ENCODE assay signal across 1 cellular context in the genomic region with DNA sequence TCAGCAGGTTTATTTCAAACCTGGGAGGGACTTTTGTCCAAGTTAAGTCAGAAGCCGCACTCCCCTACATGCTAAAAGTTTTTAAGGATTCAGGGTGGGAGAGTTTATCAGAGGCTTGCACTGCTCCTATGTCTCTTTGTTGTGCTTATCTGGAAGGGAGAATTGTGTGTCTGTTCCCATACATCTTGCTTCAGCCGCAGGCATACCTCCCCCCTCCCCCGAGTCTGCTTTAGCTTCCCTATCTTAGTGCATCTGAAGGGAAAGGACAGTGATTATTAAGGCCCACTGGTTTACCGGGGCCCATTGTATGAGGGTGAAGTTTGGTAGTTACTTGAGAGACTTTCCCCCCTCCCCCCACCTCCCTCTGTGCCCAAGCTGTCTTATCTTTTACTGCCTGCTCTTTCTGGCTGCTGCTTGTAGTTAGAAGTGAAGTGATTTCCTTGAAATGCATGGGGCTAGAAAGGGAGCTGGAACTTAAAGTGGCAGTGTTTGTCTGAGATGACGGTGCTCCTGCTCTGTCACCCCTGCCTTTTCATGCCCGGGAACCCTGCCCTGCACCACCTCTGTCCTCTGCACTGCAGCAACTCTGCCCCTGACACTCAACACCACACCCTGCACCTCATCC.
TF ChIP-seq lines count a peak whose summit lies in the region.
"Not testable (repeated sequence)": the region's sequence is repeated elsewhere in the genome, so short reads cannot be mapped to it uniquely, and the experiment has no call there.

No MANE protein-coding gene starts in this region.

TF ChIP-seq in K562, 482 proteins besides CTCF, POLR2A, EP300 and RAD21 (continued from another document and continues in another):
- TF ChIP-seq SMARCC2 (IDR thresholded peaks at IDR 0.05; ENCODE audit: low read depth) (peak; percentile 62; the same call in 1 of the 2 replicates), MEIS2 (IDR thresholded peaks at IDR 0.05; ENCODE audit: partially characterized antibody) (peak; percentile 53), MAZ (CRISPR knock-in tag; conservative IDR thresholded peaks at IDR 0.05 in 1 of 2, IDR thresholded peaks at IDR 0.05 in 1 of 2) (peak; percentile 76 to 80), TOE1 (IDR thresholded peaks at IDR 0.05; ENCODE audit: borderline replicate concordance) (peak; percentile 57; the same call in 1 of the 2 replicates), LCOR (CRISPR knock-in tag; IDR thresholded peaks at IDR 0.05) (peak; percentile 73), TEAD4 (IDR thresholded peaks at IDR 0.05; ENCODE audit: low read length) (peak; percentile 85), PHB2 (IDR thresholded peaks at IDR 0.05; ENCODE audit: low read depth) (peak; percentile 26; the same call in 1 of the 2 replicates), NFIC (IDR thresholded peaks at IDR 0.05) (peak; percentile 89), DMBX1 (CRISPR knock-in tag; IDR thresholded peaks at IDR 0.05; ENCODE audit: borderline replicate concordance) (peak; percentile 87), CBFA2T2 (conservative IDR thresholded peaks at IDR 0.05) (peak; percentile 98), ARNT (IDR thresholded peaks at IDR 0.05) (peak; percentile 67 to 83; a peak in 3 of 4 replicates), CCNT2 (IDR thresholded peaks at IDR 0.05; ENCODE audit: borderline replicate concordance, extremely low read depth, insufficient read length, low read depth, low read length) (peak; percentile 29), ATF1 (tag; IDR thresholded peaks at IDR 0.05) (peak; percentile 61; the same call in 1 of the 2 replicates), CTBP1 (IDR thresholded peaks at IDR 0.05; ENCODE audit: borderline replicate concordance) (peak; percentile 86), GATAD2B (IDR thresholded peaks at IDR 0.05; ENCODE audit: borderline replicate concordance) (0 out of 2 replicates have a peak, but pooled peaks have one; percentile 50), MTA1 (IDR thresholded peaks at IDR 0.05; ENCODE audit: borderline replicate concordance) (peak; percentile 64), DACH1 (IDR thresholded peaks at IDR 0.05; ENCODE audit: partially characterized antibody) (peak; percentile 88), LEF1 (IDR thresholded peaks at IDR 0.05) (peak; percentile 93), HLTF (IDR thresholded peaks at IDR 0.05) (0 out of 2 replicates have a peak, but pooled peaks have one; percentile 24), TRIM24 (IDR thresholded peaks at IDR 0.05) (peak; percentile 80 to 89), TCF7 (IDR thresholded peaks at IDR 0.05; ENCODE audit: borderline replicate concordance) (peak; percentile 95; the same call in 1 of the 2 replicates), KLF16 (IDR thresholded peaks at IDR 0.05) (peak; percentile 84), CXXC5 (CRISPR knock-in tag; IDR thresholded peaks at IDR 0.05) (peak; percentile 79), TARDBP (IDR thresholded peaks at IDR 0.05) (0 out of 2 replicates have a peak, but pooled peaks have one; percentile 24), PML (IDR thresholded peaks at IDR 0.05; ENCODE audit: low read length) (peak; percentile 74), NRF1 (conservative IDR thresholded peaks at IDR 0.05 in 1 of 2, IDR thresholded peaks at IDR 0.05 in 1 of 2) (peak in 1 of 2 experiments; percentile 31; a peak in 1 of 4 replicates), CREM (IDR thresholded peaks at IDR 0.05; ENCODE audit: low read depth) (peak; percentile 57; the same call in 1 of the 2 replicates), ZEB2 (IDR thresholded peaks at IDR 0.05) (peak; percentile 53; the same call in 1 of the 2 replicates), TCF3 (CRISPR knock-in tag; IDR thresholded peaks at IDR 0.05) (peak; percentile 91), DPF2 (IDR thresholded peaks at IDR 0.05) (peak; percentile 90), MEF2D (tag; conservative IDR thresholded peaks at IDR 0.05; ENCODE audit: low read depth) (0 out of 2 replicates have a peak, but pooled peaks have one; percentile 19), FOXK2 (conservative IDR thresholded peaks at IDR 0.05 in 1 of 2, IDR thresholded peaks at IDR 0.05 in 1 of 2; ENCODE audit: low read depth in 2 of 2) (peak; percentile 29 to 31; a peak in 1 of 4 replicates), CC2D1A (IDR thresholded peaks at IDR 0.05) (peak; percentile 90; the same call in 1 of the 2 replicates), FOXM1 (IDR thresholded peaks at IDR 0.05; ENCODE audit: low read depth) (peak; percentile 80), ZNF766 (CRISPR knock-in tag; conservative IDR thresholded peaks at IDR 0.05) (peak; percentile 38; the same call in 1 of the 2 replicates), TBL1XR1 (IDR thresholded peaks at IDR 0.05; ENCODE audit: low read length in 2 of 2) (peak; percentile 60 to 80; a peak in 3 of 4 replicates), GATAD2A (IDR thresholded peaks at IDR 0.05) (peak; percentile 48; the same call in 1 of the 2 replicates), NCOA1 (IDR thresholded peaks at IDR 0.05; ENCODE audit: low read depth) (peak; percentile 77; the same call in 1 of the 2 replicates), EGR1 (conservative IDR thresholded peaks at IDR 0.05) (peak; percentile 51), ATF7 (IDR thresholded peaks at IDR 0.05) (0 out of 2 replicates have a peak, but pooled peaks have one; percentile 60), CBFA2T3 (IDR thresholded peaks at IDR 0.05) (peak; percentile 97), CEBPB (tag; IDR thresholded peaks at IDR 0.05) (0 out of 2 replicates have a peak, but pooled peaks have one; percentile 13), NCOA2 (IDR thresholded peaks at IDR 0.05; ENCODE audit: partially characterized antibody in 2 of 2) (peak in 1 of 2 experiments; percentile 60), GATA2 (CRISPR knock-in tag; IDR thresholded peaks at IDR 0.05) (peak; percentile 95)
- not testable (repeated sequence) for TF ChIP-seq TOE1 (CRISPR knock-in tag; IDR thresholded peaks at IDR 0.05; ENCODE audit: borderline replicate concordance, low read depth); TEAD4 (CRISPR knock-in tag; IDR thresholded peaks at IDR 0.05; ENCODE audit: borderline replicate concordance); ATF1 (CRISPR knock-in tag; IDR thresholded peaks at IDR 0.05); FOXM1 (CRISPR knock-in tag; IDR thresholded peaks at IDR 0.05; ENCODE audit: low read depth)
- TF ChIP-seq, protein P1, sequence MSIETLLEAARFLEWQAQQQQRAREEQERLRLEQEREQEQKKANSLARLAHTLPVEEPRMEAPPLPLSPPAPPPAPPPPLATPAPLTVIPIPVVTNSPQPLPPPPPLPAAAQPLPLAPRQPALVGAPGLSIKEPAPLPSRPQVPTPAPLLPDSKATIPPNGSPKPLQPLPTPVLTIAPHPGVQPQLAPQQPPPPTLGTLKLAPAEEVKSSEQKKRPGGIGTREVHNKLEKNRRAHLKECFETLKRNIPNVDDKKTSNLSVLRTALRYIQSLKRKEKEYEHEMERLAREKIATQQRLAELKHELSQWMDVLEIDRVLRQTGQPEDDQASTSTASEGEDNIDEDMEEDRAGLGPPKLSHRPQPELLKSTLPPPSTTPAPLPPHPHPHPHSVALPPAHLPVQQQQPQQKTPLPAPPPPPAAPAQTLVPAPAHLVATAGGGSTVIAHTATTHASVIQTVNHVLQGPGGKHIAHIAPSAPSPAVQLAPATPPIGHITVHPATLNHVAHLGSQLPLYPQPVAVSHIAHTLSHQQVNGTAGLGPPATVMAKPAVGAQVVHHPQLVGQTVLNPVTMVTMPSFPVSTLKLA (conservative IDR thresholded peaks at IDR 0.05), result peak in 1 of 2 experiments; percentile 74; a peak in 2 of 4 replicates
- TF ChIP-seq, protein P2, sequence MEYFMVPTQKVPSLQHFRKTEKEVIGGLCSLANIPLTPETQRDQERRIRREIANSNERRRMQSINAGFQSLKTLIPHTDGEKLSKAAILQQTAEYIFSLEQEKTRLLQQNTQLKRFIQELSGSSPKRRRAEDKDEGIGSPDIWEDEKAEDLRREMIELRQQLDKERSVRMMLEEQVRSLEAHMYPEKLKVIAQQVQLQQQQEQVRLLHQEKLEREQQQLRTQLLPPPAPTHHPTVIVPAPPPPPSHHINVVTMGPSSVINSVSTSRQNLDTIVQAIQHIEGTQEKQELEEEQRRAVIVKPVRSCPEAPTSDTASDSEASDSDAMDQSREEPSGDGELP (CRISPR knock-in tag; IDR thresholded peaks at IDR 0.05; ENCODE audit: borderline replicate concordance), result 0 out of 2 replicates have a peak, but pooled peaks have one; percentile 21
- TF ChIP-seq, protein P3, sequence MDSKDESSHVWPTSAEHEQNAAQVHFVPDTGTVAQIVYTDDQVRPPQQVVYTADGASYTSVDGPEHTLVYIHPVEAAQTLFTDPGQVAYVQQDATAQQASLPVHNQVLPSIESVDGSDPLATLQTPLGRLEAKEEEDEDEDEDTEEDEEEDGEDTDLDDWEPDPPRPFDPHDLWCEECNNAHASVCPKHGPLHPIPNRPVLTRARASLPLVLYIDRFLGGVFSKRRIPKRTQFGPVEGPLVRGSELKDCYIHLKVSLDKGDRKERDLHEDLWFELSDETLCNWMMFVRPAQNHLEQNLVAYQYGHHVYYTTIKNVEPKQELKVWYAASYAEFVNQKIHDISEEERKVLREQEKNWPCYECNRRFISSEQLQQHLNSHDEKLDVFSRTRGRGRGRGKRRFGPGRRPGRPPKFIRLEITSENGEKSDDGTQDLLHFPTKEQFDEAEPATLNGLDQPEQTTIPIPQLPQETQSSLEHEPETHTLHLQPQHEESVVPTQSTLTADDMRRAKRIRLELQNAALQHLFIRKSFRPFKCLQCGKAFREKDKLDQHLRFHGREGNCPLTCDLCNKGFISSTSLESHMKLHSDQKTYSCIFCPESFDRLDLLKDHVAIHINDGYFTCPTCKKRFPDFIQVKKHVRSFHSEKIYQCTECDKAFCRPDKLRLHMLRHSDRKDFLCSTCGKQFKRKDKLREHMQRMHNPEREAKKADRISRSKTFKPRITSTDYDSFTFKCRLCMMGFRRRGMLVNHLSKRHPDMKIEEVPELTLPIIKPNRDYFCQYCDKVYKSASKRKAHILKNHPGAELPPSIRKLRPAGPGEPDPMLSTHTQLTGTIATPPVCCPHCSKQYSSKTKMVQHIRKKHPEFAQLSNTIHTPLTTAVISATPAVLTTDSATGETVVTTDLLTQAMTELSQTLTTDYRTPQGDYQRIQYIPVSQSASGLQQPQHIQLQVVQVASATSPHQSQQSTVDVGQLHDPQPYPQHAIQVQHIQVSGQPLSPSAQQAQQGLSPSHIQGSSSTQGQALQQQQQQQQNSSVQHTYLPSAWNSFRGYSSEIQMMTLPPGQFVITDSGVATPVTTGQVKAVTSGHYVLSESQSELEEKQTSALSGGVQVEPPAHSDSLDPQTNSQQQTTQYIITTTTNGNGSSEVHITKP (IDR thresholded peaks at IDR 0.05; ENCODE audit: partially characterized antibody), result peak; percentile 53
- TF ChIP-seq, protein P4, sequence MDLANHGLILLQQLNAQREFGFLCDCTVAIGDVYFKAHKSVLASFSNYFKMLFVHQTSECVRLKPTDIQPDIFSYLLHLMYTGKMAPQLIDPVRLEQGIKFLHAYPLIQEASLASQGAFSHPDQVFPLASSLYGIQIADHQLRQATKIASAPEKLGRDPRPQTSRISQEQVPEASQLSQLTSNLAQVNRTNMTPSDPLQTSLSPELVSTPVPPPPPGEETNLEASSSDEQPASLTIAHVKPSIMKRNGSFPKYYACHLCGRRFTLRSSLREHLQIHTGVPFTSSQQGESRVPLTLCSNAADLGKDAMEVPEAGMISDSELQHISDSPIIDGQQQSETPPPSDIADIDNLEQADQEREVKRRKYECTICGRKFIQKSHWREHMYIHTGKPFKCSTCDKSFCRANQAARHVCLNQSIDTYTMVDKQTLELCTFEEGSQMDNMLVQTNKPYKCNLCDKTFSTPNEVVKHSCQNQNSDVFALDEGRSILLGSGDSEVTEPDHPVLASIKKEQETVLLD (IDR thresholded peaks at IDR 0.05), result peak; percentile 52; the same call in 1 of the 2 replicates
- TF ChIP-seq, protein P5, sequence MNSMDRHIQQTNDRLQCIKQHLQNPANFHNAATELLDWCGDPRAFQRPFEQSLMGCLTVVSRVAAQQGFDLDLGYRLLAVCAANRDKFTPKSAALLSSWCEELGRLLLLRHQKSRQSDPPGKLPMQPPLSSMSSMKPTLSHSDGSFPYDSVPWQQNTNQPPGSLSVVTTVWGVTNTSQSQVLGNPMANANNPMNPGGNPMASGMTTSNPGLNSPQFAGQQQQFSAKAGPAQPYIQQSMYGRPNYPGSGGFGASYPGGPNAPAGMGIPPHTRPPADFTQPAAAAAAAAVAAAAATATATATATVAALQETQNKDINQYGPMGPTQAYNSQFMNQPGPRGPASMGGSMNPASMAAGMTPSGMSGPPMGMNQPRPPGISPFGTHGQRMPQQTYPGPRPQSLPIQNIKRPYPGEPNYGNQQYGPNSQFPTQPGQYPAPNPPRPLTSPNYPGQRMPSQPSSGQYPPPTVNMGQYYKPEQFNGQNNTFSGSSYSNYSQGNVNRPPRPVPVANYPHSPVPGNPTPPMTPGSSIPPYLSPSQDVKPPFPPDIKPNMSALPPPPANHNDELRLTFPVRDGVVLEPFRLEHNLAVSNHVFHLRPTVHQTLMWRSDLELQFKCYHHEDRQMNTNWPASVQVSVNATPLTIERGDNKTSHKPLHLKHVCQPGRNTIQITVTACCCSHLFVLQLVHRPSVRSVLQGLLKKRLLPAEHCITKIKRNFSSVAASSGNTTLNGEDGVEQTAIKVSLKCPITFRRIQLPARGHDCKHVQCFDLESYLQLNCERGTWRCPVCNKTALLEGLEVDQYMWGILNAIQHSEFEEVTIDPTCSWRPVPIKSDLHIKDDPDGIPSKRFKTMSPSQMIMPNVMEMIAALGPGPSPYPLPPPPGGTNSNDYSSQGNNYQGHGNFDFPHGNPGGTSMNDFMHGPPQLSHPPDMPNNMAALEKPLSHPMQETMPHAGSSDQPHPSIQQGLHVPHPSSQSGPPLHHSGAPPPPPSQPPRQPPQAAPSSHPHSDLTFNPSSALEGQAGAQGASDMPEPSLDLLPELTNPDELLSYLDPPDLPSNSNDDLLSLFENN (IDR thresholded peaks at IDR 0.05; ENCODE audit: low read depth in 2 of 2, low read length in 2 of 2), result peak in 1 of 2 experiments; percentile 45; a peak in 1 of 4 replicates
- TF ChIP-seq, protein P6, sequence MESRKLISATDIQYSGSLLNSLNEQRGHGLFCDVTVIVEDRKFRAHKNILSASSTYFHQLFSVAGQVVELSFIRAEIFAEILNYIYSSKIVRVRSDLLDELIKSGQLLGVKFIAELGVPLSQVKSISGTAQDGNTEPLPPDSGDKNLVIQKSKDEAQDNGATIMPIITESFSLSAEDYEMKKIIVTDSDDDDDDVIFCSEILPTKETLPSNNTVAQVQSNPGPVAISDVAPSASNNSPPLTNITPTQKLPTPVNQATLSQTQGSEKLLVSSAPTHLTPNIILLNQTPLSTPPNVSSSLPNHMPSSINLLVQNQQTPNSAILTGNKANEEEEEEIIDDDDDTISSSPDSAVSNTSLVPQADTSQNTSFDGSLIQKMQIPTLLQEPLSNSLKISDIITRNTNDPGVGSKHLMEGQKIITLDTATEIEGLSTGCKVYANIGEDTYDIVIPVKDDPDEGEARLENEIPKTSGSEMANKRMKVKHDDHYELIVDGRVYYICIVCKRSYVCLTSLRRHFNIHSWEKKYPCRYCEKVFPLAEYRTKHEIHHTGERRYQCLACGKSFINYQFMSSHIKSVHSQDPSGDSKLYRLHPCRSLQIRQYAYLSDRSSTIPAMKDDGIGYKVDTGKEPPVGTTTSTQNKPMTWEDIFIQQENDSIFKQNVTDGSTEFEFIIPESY (CRISPR knock-in tag; IDR thresholded peaks at IDR 0.05), result 0 out of 2 replicates have a peak, but pooled peaks have one; percentile 33
- TF ChIP-seq, protein P7, sequence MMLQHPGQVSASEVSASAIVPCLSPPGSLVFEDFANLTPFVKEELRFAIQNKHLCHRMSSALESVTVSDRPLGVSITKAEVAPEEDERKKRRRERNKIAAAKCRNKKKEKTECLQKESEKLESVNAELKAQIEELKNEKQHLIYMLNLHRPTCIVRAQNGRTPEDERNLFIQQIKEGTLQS (IDR thresholded peaks at IDR 0.05), result peak; percentile 16; the same call in 1 of the 2 replicates
- TF ChIP-seq, protein P7 (CRISPR knock-in tag; conservative IDR thresholded peaks at IDR 0.05), result not testable (repeated sequence)
